ENCODE assay signal across 9 cellular contexts in genomic region chr17:29586676-29587469, GRCh38. TPM values are rescaled to one million over a fixed set of nuclear protein-coding genes. Genes with fewer than 3 reads are reported as not detected.
A peak's percentile ranks its signal among the peaks of the same experiment; 100 is the strongest.
DNase-seq lines count a peak whose midpoint lies in the region; ATAC-seq and TF ChIP-seq lines count a peak whose summit lies in the region.
"Had no signal": no experiment of that assay in that cellular context is flagged by ENCODE, and none has a peak within 500 bp of the region (broad histone marks: within the 10 kb centered on the region; RNA-seq: fewer than 3 reads in every experiment).

No MANE protein-coding gene starts in this region.

- no peak for ATAC-seq in right lobe of liver
- ATAC-seq in HG03457 (IDR thresholded peaks at IDR 0.05; ENCODE audit: unreplicated experiment) = no peak

- DNase-seq in activated naive CD4-positive, alpha-beta T cell treated with anti-CD3 and anti-CD28 coated beads, Interleukin-2, amount 50 U/mL, for 16 hours = peak; percentile 9
- no peak for DNase-seq in activated naive CD4-positive, alpha-beta T cell treated with Interleukin-2 at 50 U/mL for 16 hours
- peak in 2 of 3 donors; percentile 16 to 37 for DNase-seq in right lobe of liver
- DNase-seq in uterus = peak in 1 of 2 donors; percentile 16
- no peak for DNase-seq in NCI-H524 (lab: John Stamatoyannopoulos, UW)
- no peak for DNase-seq in stimulated activated CD4-positive, alpha-beta T cell treated with anti-CD3 and anti-CD28 coated beads, Interleukin-1b, Interleukin-23, amount 100 ng/mL, for 48 hours

- H3K4me1 ChIP-seq in right lobe of liver (peaks cover 0 to 26% (median 11%) of the 10 kb centered on the region in 4 donors), uterus (peaks cover 0 to 14% of the 10 kb centered on the region in 2 donors)

- no peaks in the 10 kb centered on the region for H3K36me3 Mint-ChIP-seq in activated naive CD8-positive, alpha-beta T cell

- H3K9me3 ChIP-seq in right lobe of liver (no peaks in the 10 kb centered on the region), uterus (no peaks in the 10 kb centered on the region)
- H3K9me3 ChIP-seq: ascending aorta had no signal

- TF ChIP-seq POLR2A in right lobe of liver (IDR thresholded peaks at IDR 0.05) (no peak), uterus (IDR thresholded peaks at IDR 0.05) (no peak)

- no peaks in the 10 kb centered on the region for H3K9me3 Mint-ChIP-seq in activated naive CD8-positive, alpha-beta T cell (ENCODE audit: low read depth)

- H3K27me3 ChIP-seq in right lobe of liver = no peaks in the 10 kb centered on the region
- no peaks in the 10 kb centered on the region for H3K27me3 ChIP-seq in uterus
- H3K27me3 ChIP-seq: ascending aorta had no signal

- H3K27me3 Mint-ChIP-seq in activated naive CD8-positive, alpha-beta T cell = no peaks in the 10 kb centered on the region

- no peak overlapping the region for H3K27ac ChIP-seq in right lobe of liver
- peak overlapping the region; percentile 16 to 53 for H3K27ac ChIP-seq in uterus

- intact Hi-C loops in right lobe of liver (cut with DNase I) (no loop called here), uterus (cut with DNase I; ENCODE audit: low total_unique reads) (no loop called here)

- peaks cover 58% of the 10 kb centered on the region for H3K4me1 Mint-ChIP-seq in activated naive CD8-positive, alpha-beta T cell (ENCODE audit: low read depth)

- H3K4me3 ChIP-seq in right lobe of liver = no peak overlapping the region
- no peak overlapping the region for H3K4me3 ChIP-seq in uterus

- no peaks in the 10 kb centered on the region for H3K36me3 ChIP-seq in right lobe of liver
- H3K36me3 ChIP-seq in uterus = no peaks in the 10 kb centered on the region

- H3K4me3 Mint-ChIP-seq in activated naive CD8-positive, alpha-beta T cell = peak overlapping the region; percentile 97

- peak overlapping the region; percentile 92 for H3K27ac Mint-ChIP-seq in activated naive CD8-positive, alpha-beta T cell

- WGBS in right lobe of liver (ENCODE audit: insufficient coverage, low coverage, low lambda C conversion rate, missing lambda C conversion rate) = no CpG with 5 or more reads among the region's 9 CpGs

- no peak for TF ChIP-seq CTCF in right lobe of liver (IDR thresholded peaks at IDR 0.05)
- TF ChIP-seq CTCF in uterus (IDR thresholded peaks at IDR 0.05) = no peak

RNA-seq across cellular contexts. Expression of gene GIT1, which starts 2.6 kb away (rescaled TPM):
- 10 to 100 TPM in 2 of 6 experiments, 1 to 10 TPM in 4; 7.1 to 15.9 (median 8.7) TPM for total RNA-seq in right lobe of liver
- 10 to 100 TPM; 13.1 to 75.0 (median 22.9) TPM for total RNA-seq in uterus

RNA-seq across cellular contexts. Expression of gene ANKRD13B, which starts 6.1 kb away (rescaled TPM):
- total RNA-seq in right lobe of liver (1 to 10 TPM in 1 of 6 experiments, under 1 TPM in 5; 0.37 to 1.6 (median 0.88) TPM), uterus (10 to 100 TPM in 3 of 4 donors, 1 to 10 TPM in 1; 2.8 to 17.0 (median 12.7) TPM)

RNA-seq across cellular contexts. Expression of gene TP53I13, which starts 18.4 kb away (rescaled TPM):
- total RNA-seq in right lobe of liver = 10 to 100 TPM; 16.8 to 52.4 (median 38.4) TPM
- 10 to 100 TPM; 35.6 to 50.3 (median 45.1) TPM for total RNA-seq in uterus

RNA-seq across cellular contexts. Expression of gene ABHD15, which starts 20.0 kb away (rescaled TPM):
- total RNA-seq in right lobe of liver = 10 to 100 TPM in 5 of 6 experiments, 1 to 10 TPM in 1; 7.8 to 27.1 (median 13.7) TPM
- total RNA-seq in uterus = 10 to 100 TPM in 1 of 4 donors, 1 to 10 TPM in 2, under 1 TPM in 1; 0.26 to 11.4 (median 4.4) TPM

RNA-seq across cellular contexts. Expression of gene CORO6, which starts 35.8 kb away (rescaled TPM):
- total RNA-seq in right lobe of liver (1 to 10 TPM in 2 of 6 experiments, under 1 TPM in 4; 0.37 to 5.1 (median 0.81) TPM), uterus (1 to 10 TPM; 3.8 to 7.8 (median 5.1) TPM)

Comparison
In these comparisons a context has a peak if more than half of its experiments do, and no peak if none do; other contexts are left out.
1. DNase-seq: peak in activated naive CD4-positive, alpha-beta T cell treated with anti-CD3 and anti-CD28 coated beads, Interleukin-2, amount 50 U/mL, for 16 hours (single experiment) and right lobe of liver (2 of 3); none in activated naive CD4-positive, alpha-beta T cell treated with Interleukin-2 at 50 U/mL for 16 hours (single experiment), NCI-H524 (0 of 2) and stimulated activated CD4-positive, alpha-beta T cell treated with anti-CD3 and anti-CD28 coated beads, Interleukin-1b, Interleukin-23, amount 100 ng/mL, for 48 hours (single experiment).
2. H3K27ac ChIP-seq: peak in uterus (2 of 2); none in right lobe of liver (0 of 3).